In genomic region chr9:110254500-110254899, GRCh38 we compare ENCODE assay signal across 8 cellular contexts. TPM values are rescaled to one million over a fixed set of nuclear protein-coding genes. Genes with fewer than 3 reads are reported as not detected.
A peak's percentile ranks its signal among the peaks of the same experiment; 100 is the strongest.
DNase-seq lines count a peak whose midpoint lies in the region; ATAC-seq, FAIRE-seq and TF ChIP-seq lines count a peak whose summit lies in the region.

No MANE protein-coding gene starts in this region.

- H2AFZ ChIP-seq in K562 (ENCODE audit: low read depth, low read length), result no peak overlapping the region

- peak overlapping the region; percentile 79 to 97 for H3K9ac ChIP-seq in K562 (ENCODE audit: insufficient read depth in 1 of 2, low read depth in 2 of 2, low read length in 2 of 2)

- CTCF ChIA-PET in K562 (lab: Yijun Ruan, JAX; ENCODE audit: low intra/inter-chr PET ratio), result no interaction called here

- peaks cover 40% of the 10 kb centered on the region for H4K20me1 ChIP-seq in K562 (replicated peaks; ENCODE audit: control insufficient read depth, insufficient read depth, low read length)

- ATAC-seq in Right ventricle myocardium inferior, result no peak
- no peak for ATAC-seq in K562
- no peak for ATAC-seq in lung (ENCODE audit: insufficient read depth, low FRiP score)
- no peak for ATAC-seq in HG03097 (IDR thresholded peaks at IDR 0.05; ENCODE audit: low FRiP score, unreplicated experiment)
- no peak for ATAC-seq in body of pancreas

- intact Hi-C loops in Right ventricle myocardium inferior (cut with DNase I) (no loop called here), K562 (cut with micrococcal nuclease) (no loop called here), body of pancreas (cut with DNase I) (no loop called here)

- no TSS peak for BruUV-seq in K562 (replicated peaks; lab: Mats Ljungman, UMichigan)

- H3K4me3 ChIP-seq in cardiac muscle cell (peak overlapping the region; percentile 79), K562 (peak overlapping the region; percentile 91), lung (peak overlapping the region; percentile 4), urinary bladder (ENCODE audit: low read depth, low read length) (peak overlapping the region; percentile 93), body of pancreas (peak overlapping the region in 1 of 2 donors; percentile 98)

- DNase-seq in cardiac muscle cell (ENCODE audit: low read depth in 1 of 2, low spot score in 1 of 2), result no peak
- DNase-seq in Right ventricle myocardium inferior (ENCODE audit: missing footprints), result no peak
- DNase-seq in K562 (ENCODE audit: extremely low read depth in 1 of 4, low spot score in 3 of 4), result no peak
- DNase-seq in lung (ENCODE audit: low spot score), result no peak
- DNase-seq in MV-4-11 (lab: John Stamatoyannopoulos, UW), result no peak
- no peak for DNase-seq in body of pancreas

- H3K27ac ChIP-seq in cardiac muscle cell (no peak overlapping the region), K562 (ENCODE audit: extremely low read depth, low read depth, low read length) (peak overlapping the region; percentile 97; the same call in 2 of the 3 replicates), lung (ENCODE audit: low read depth in 1 of 2, low read length in 1 of 2) (peak overlapping the region in 1 of 2 donors; percentile 56), urinary bladder (ENCODE audit: low read depth) (no peak overlapping the region), body of pancreas (peak overlapping the region in 2 of 4 donors; percentile 93 to 94)

- TF ChIP-seq POLR2A in K562 (conservative IDR thresholded peaks at IDR 0.05) (no peak), body of pancreas (IDR thresholded peaks at IDR 0.05) (no peak)

- no peak for FAIRE-seq in K562 (lab: Jason Lieb, UNC)

- TF ChIP-seq EP300 in K562 (IDR thresholded peaks at IDR 0.05; ENCODE audit: low read length), result no peak

- POLR2A ChIA-PET in K562 (lab: Yijun Ruan, JAX), result no interaction called here

- in situ Hi-C loops in K562 (cut with MboI), result no loop called here

- TF ChIP-seq CTCF in cardiac muscle cell (IDR thresholded peaks at IDR 0.05; ENCODE audit: low read depth, low read length), result no peak
- TF ChIP-seq CTCF in K562 (IDR thresholded peaks at IDR 0.05 in 2 of 3, conservative IDR thresholded peaks at IDR 0.05 in 1 of 3; ENCODE audit: insufficient read depth in 2 of 3, low read depth in 1 of 3, low read length in 3 of 3), result no peak
- no peak for TF ChIP-seq CTCF in lung (IDR thresholded peaks at IDR 0.05; ENCODE audit: control extremely low read depth, extremely low read depth)
- no peak for TF ChIP-seq CTCF in body of pancreas (IDR thresholded peaks at IDR 0.05)

- H3K9me3 ChIP-seq in cardiac muscle cell (ENCODE audit: low read depth) (no peaks in the 10 kb centered on the region), K562 (replicated peaks; ENCODE audit: control insufficient read depth, insufficient read depth, low read depth, low read length) (no peaks in the 10 kb centered on the region), lung (ENCODE audit: control insufficient read depth in 2 of 2, insufficient read depth in 1 of 2, low read length in 1 of 2) (no peaks in the 10 kb centered on the region), body of pancreas (no peaks in the 10 kb centered on the region)

- WGBS in K562 (ENCODE audit: insufficient coverage, low coverage, missing lambda C conversion rate), result 8% methylated on average over 2 of the region's 2 CpGs
- WGBS in lung, 2 donors, result 87 to 88% methylated on average over 2 of the region's 2 CpGs
- WGBS in urinary bladder, result 80% methylated on average over 2 of the region's 2 CpGs
- WGBS in body of pancreas, 2 donors, result 66 to 68% methylated on average over 2 of the region's 2 CpGs

- peaks cover 27% of the 10 kb centered on the region for H3K4me1 ChIP-seq in cardiac muscle cell (ENCODE audit: low read depth)
- H3K4me1 ChIP-seq in K562 (replicated peaks in 1 of 2; ENCODE audit: control insufficient read depth in 2 of 2, insufficient read depth in 2 of 2, low read length in 2 of 2), result peaks cover 13 to 38% of the 10 kb centered on the region in 2 experiments
- peaks cover 6 to 8% of the 10 kb centered on the region in 2 donors for H3K4me1 ChIP-seq in lung (ENCODE audit: control insufficient read depth in 2 of 2, insufficient read depth in 2 of 2, low read length in 2 of 2)
- no peaks in the 10 kb centered on the region for H3K4me1 ChIP-seq in urinary bladder (ENCODE audit: insufficient read depth)
- H3K4me1 ChIP-seq in body of pancreas, result peaks cover 42% of the 10 kb centered on the region

- H3K27me3 ChIP-seq in cardiac muscle cell (no peaks in the 10 kb centered on the region), K562 (ENCODE audit: control insufficient read depth in 2 of 2, insufficient read depth in 2 of 2, low read length in 2 of 2) (no peaks in the 10 kb centered on the region), lung (ENCODE audit: control insufficient read depth, insufficient read depth) (no peaks in the 10 kb centered on the region), body of pancreas (no peaks in the 10 kb centered on the region)

- TF ChIP-seq RAD21 in K562 (CRISPR knock-in tag; conservative IDR thresholded peaks at IDR 0.05 in 1 of 2, IDR thresholded peaks at IDR 0.05 in 1 of 2), result no peak

- peak overlapping the region; percentile 94 for H3K4me2 ChIP-seq in K562 (ENCODE audit: insufficient read depth, low read length)

- peaks cover 8% of the 10 kb centered on the region for H3K36me3 ChIP-seq in cardiac muscle cell
- H3K36me3 ChIP-seq in K562 (ENCODE audit: control insufficient read depth, insufficient read depth, low read length), result peaks cover 39% of the 10 kb centered on the region
- peaks cover 3 to 9% of the 10 kb centered on the region in 2 donors for H3K36me3 ChIP-seq in lung (ENCODE audit: control insufficient read depth in 2 of 2, insufficient read depth in 2 of 2, low read length in 2 of 2)
- no peaks in the 10 kb centered on the region for H3K36me3 ChIP-seq in urinary bladder (ENCODE audit: insufficient read depth)
- no peaks in the 10 kb centered on the region for H3K36me3 ChIP-seq in body of pancreas (replicated peaks in 1 of 2; ENCODE audit: insufficient read depth in 1 of 2, low read depth in 2 of 2)

- peaks cover 85% of the 10 kb centered on the region for H3K79me2 ChIP-seq in K562 (ENCODE audit: control insufficient read depth, insufficient read depth, low read length)

- H3K9me1 ChIP-seq in K562 (ENCODE audit: control insufficient read depth, insufficient read depth, low read length), result peaks cover 3% of the 10 kb centered on the region

TF ChIP-seq in K562, 482 proteins besides CTCF, POLR2A, EP300 and RAD21 (continues in another document):
- TF ChIP-seq ZNF263 (CRISPR knock-in tag; IDR thresholded peaks at IDR 0.05; ENCODE audit: borderline replicate concordance), result peak; percentile 64; the same call in 1 of the 2 replicates

RNA-seq across cellular contexts. Expression of gene TXN, which starts 1.8 kb away (rescaled TPM):
- total RNA-seq in cardiac muscle cell (55.7 and 82.4 TPM in 2 replicates), Right ventricle myocardium inferior (66.5 TPM), K562 (2014; rRNA removed) (219 and 272 TPM in 2 replicates), K562 (2014; rRNA removed; fragmentation: Illumina TruSeq; extraction: Trizol) (428 and 441 TPM in 2 replicates), K562 (2015; rRNA removed; fragmentation: Illumina TruSeq; extraction: Trizol) (349 and 384 TPM in 2 replicates), K562 (2021) (339 and 403 TPM in 2 replicates), lung (100 to 1,000 TPM in 1 of 2 donors, 10 to 100 TPM in 1; 61.4 to 231 TPM), urinary bladder (90.6 TPM), body of pancreas (10 to 100 TPM; 40.2 to 93.1 TPM)
- polyA plus RNA-seq in cardiac muscle cell (241 and 287 TPM in 2 replicates), K562 (2011; rRNA removed) (590 and 771 TPM in 2 replicates), K562 (2014; fragmentation: Illumina TruSeq; extraction: Trizol) (446 and 528 TPM in 2 replicates), K562 (2014; fragmentation: Nextera tagmentation; extraction: Ambion mirVana) (1,000 to 10,000 TPM; 1,469 to 1,596 TPM), K562 (2014; rRNA removed) (514 and 530 TPM in 2 replicates), lung (100 to 1,000 TPM; 420 to 742 TPM), urinary bladder (211 TPM)
- 19.1 and 42.6 TPM in 2 replicates for total RNA-seq in K562 (2011; cell fraction: chromatin; rRNA removed; ENCODE audit: low replicate concordance)
- total RNA-seq in K562 (2011; cell fraction: nucleolus; rRNA removed), result 29.2 and 32.8 TPM in 2 replicates
- total RNA-seq in K562 (2011; cell fraction: nucleoplasm; rRNA removed), result 49.5 and 76.2 TPM in 2 replicates
- polyA plus RNA-seq in K562 (2011; cell fraction: cytosol; rRNA removed), result 284 and 512 TPM in 2 replicates
- polyA plus RNA-seq in K562 (2011; cell fraction: nucleus; rRNA removed), result 120 and 197 TPM in 2 replicates
- 289 and 521 TPM in 2 replicates for polyA plus RNA-seq in K562 (2012)
- polyA minus RNA-seq in K562 (2011; rRNA and poly(A)+ RNA removed), result 190 and 220 TPM in 2 replicates
- 59.8 and 72.2 TPM in 2 replicates for polyA minus RNA-seq in K562 (2011; cell fraction: cytosol; rRNA and poly(A)+ RNA removed)
- polyA minus RNA-seq in K562 (2011; cell fraction: nucleus; rRNA and poly(A)+ RNA removed), result 17.1 and 37.3 TPM in 2 replicates

RNA-seq across cellular contexts. Expression of gene C9orf152, which starts 46.5 kb away (rescaled TPM):
- total RNA-seq in cardiac muscle cell (not detected in 2 replicates), Right ventricle myocardium inferior (not detected), K562 (2014; rRNA removed) (not detected in 2 replicates), K562 (2014; rRNA removed; fragmentation: Illumina TruSeq; extraction: Trizol) (not detected in 2 replicates), K562 (2015; rRNA removed; fragmentation: Illumina TruSeq; extraction: Trizol) (not detected in 2 replicates), K562 (2021) (not detected in 2 replicates), lung (10 to 100 TPM; 12.4 to 16.8 TPM), urinary bladder (0.32 TPM), body of pancreas (1 to 10 TPM in 1 of 2 donors, under 1 TPM in 1; 0.33 to 3.4 TPM)
- polyA plus RNA-seq in cardiac muscle cell (not detected in 2 replicates), K562 (2011; rRNA removed) (not detected in 2 replicates), K562 (2014; fragmentation: Illumina TruSeq; extraction: Trizol) (not detected in 2 replicates), K562 (2014; fragmentation: Nextera tagmentation; extraction: Ambion mirVana) (not detected), K562 (2014; rRNA removed) (not detected in 2 replicates), lung (10 to 100 TPM in 1 of 2 donors, 1 to 10 TPM in 1; 4.2 to 10.1 TPM), urinary bladder (0.16 TPM)
- total RNA-seq in K562 (2011; cell fraction: chromatin; rRNA removed; ENCODE audit: low replicate concordance), result not detected in 2 replicates
- total RNA-seq in K562 (2011; cell fraction: nucleolus; rRNA removed), result not detected in 2 replicates
- total RNA-seq in K562 (2011; cell fraction: nucleoplasm; rRNA removed), result not detected in 2 replicates
- polyA plus RNA-seq in K562 (2011; cell fraction: cytosol; rRNA removed), result not detected in 2 replicates
- not detected in 2 replicates for polyA plus RNA-seq in K562 (2011; cell fraction: nucleus; rRNA removed)
- not detected in 2 replicates for polyA plus RNA-seq in K562 (2012)
- not detected in 2 replicates for polyA minus RNA-seq in K562 (2011; rRNA and poly(A)+ RNA removed)
- not detected in 2 replicates for polyA minus RNA-seq in K562 (2011; cell fraction: cytosol; rRNA and poly(A)+ RNA removed)
- not detected in 2 replicates for polyA minus RNA-seq in K562 (2011; cell fraction: nucleus; rRNA and poly(A)+ RNA removed)
